In the genomic region with DNA sequence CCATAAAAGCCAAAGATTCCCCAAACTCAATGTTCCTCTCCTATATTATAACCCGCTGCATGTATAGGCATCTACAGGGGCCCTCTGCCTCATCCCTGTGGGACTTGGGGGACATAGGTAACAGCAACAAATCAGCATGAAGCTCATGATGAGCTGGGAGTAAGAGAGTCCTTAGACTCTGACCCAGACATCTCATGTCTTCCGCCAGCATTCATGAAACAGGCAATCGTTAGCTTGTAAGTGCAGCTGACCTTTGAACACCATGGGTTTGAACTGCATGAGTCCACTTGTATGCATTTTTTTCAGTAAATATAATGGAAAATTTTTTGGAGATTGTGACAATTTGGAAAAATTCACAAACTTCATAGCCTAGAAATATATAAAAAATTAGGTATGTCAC, we compare ENCODE assay signal across 1 cellular context.
TF ChIP-seq lines count a peak whose summit lies in the region.

No MANE protein-coding gene starts in this region.

TF ChIP-seq in HepG2, 621 proteins besides CTCF, POLR2A, EP300 and RAD21 (continued from another document and continues in another):
- TF ChIP-seq HES4 (CRISPR knock-in tag; IDR thresholded peaks at IDR 0.05; ENCODE audit: borderline replicate concordance) (no peak), FOSL2 (CRISPR knock-in tag; IDR thresholded peaks at IDR 0.05) (peak; percentile 37), ZNF883 (CRISPR knock-in tag; IDR thresholded peaks at IDR 0.05; ENCODE audit: not compliant biosample characterization) (no peak), HNF4G (IDR thresholded peaks at IDR 0.05; ENCODE audit: borderline replicate concordance, low read depth, low read length) (peak; percentile 88), HNF4G (CRISPR knock-in tag; IDR thresholded peaks at IDR 0.05; ENCODE audit: borderline replicate concordance, low read depth) (peak; percentile 82; the same call in 1 of the 2 replicates), MED1 (CRISPR knock-in tag; IDR thresholded peaks at IDR 0.05) (peak; percentile 57; the same call in 1 of the 2 replicates), ZNF431 (CRISPR knock-in tag; IDR thresholded peaks at IDR 0.05; ENCODE audit: borderline replicate concordance, low read depth) (no peak), KAT2B (IDR thresholded peaks at IDR 0.05; ENCODE audit: borderline replicate concordance, low read depth, low read length) (no peak), ZNF484 (CRISPR knock-in tag; IDR thresholded peaks at IDR 0.05; ENCODE audit: borderline replicate concordance, low read depth) (no peak), ARNT (IDR thresholded peaks at IDR 0.05) (no peak), MIXL1 (CRISPR knock-in tag; IDR thresholded peaks at IDR 0.05) (peak; percentile 72; the same call in 1 of the 2 replicates), ERF (CRISPR knock-in tag; IDR thresholded peaks at IDR 0.05) (no peak), KAT8 (CRISPR knock-in tag; IDR thresholded peaks at IDR 0.05) (peak; percentile 17; the same call in 1 of the 2 replicates), BCL6 (CRISPR knock-in tag; IDR thresholded peaks at IDR 0.05) (0 out of 2 replicates have a peak, but pooled peaks have one; percentile 9), HNF4A (CRISPR knock-in tag; IDR thresholded peaks at IDR 0.05) (peak; percentile 94), ELF4 (CRISPR knock-in tag; IDR thresholded peaks at IDR 0.05; ENCODE audit: borderline replicate concordance) (0 out of 2 replicates have a peak, but pooled peaks have one; percentile 29), ZNF549 (CRISPR knock-in tag; IDR thresholded peaks at IDR 0.05) (peak; percentile 83; the same call in 1 of the 2 replicates), MLLT10 (CRISPR knock-in tag; IDR thresholded peaks at IDR 0.05) (no peak), ZNF34 (CRISPR knock-in tag; IDR thresholded peaks at IDR 0.05; ENCODE audit: borderline replicate concordance) (no peak), EEA1 (CRISPR knock-in tag; IDR thresholded peaks at IDR 0.05; ENCODE audit: borderline replicate concordance) (no peak), RFXAP (CRISPR knock-in tag; IDR thresholded peaks at IDR 0.05; ENCODE audit: borderline replicate concordance) (0 out of 2 replicates have a peak, but pooled peaks have one; percentile 44), ZSCAN30 (CRISPR knock-in tag; IDR thresholded peaks at IDR 0.05) (no peak), YEATS4 (CRISPR knock-in tag; IDR thresholded peaks at IDR 0.05; ENCODE audit: borderline replicate concordance) (0 out of 2 replicates have a peak, but pooled peaks have one; percentile 32), SKIL (CRISPR knock-in tag; IDR thresholded peaks at IDR 0.05; ENCODE audit: borderline replicate concordance) (peak; percentile 37; the same call in 1 of the 2 replicates), STAG1 (CRISPR knock-in tag; IDR thresholded peaks at IDR 0.05) (0 out of 2 replicates have a peak, but pooled peaks have one; percentile 5), CREB1 (IDR thresholded peaks at IDR 0.05) (no peak), CREB1 (CRISPR knock-in tag; IDR thresholded peaks at IDR 0.05) (0 out of 2 replicates have a peak, but pooled peaks have one; percentile 34), NR2F6 (IDR thresholded peaks at IDR 0.05) (0 out of 2 replicates have a peak, but pooled peaks have one; percentile 30), NR2F6 (CRISPR knock-in tag; IDR thresholded peaks at IDR 0.05) (0 out of 2 replicates have a peak, but pooled peaks have one; percentile 30), KLF16 (CRISPR knock-in tag; IDR thresholded peaks at IDR 0.05) (0 out of 4 replicates have a peak, but pooled peaks of 1 of the 2 experiments have one; percentile 21), ZNF660 (CRISPR knock-in tag; IDR thresholded peaks at IDR 0.05; ENCODE audit: borderline replicate concordance, low read depth) (no peak), IKZF4 (CRISPR knock-in tag; IDR thresholded peaks at IDR 0.05; ENCODE audit: borderline replicate concordance, low read depth, not compliant biosample characterization) (no peak), THRA (CRISPR knock-in tag; IDR thresholded peaks at IDR 0.05; ENCODE audit: borderline replicate concordance) (no peak), ZNF639 (CRISPR knock-in tag; conservative IDR thresholded peaks at IDR 0.05) (no peak), PHF8 (CRISPR knock-in tag; IDR thresholded peaks at IDR 0.05) (no peak), ZNF496 (CRISPR knock-in tag; IDR thresholded peaks at IDR 0.05; ENCODE audit: insufficient replicate concordance) (no peak), HOXA3 (CRISPR knock-in tag; IDR thresholded peaks at IDR 0.05) (peak; percentile 23; the same call in 1 of the 2 replicates), SMC3 (IDR thresholded peaks at IDR 0.05; ENCODE audit: low read length) (peak; percentile 12; the same call in 1 of the 2 replicates), ATF7 (IDR thresholded peaks at IDR 0.05) (0 out of 2 replicates have a peak, but pooled peaks have one; percentile 11), ATF7 (CRISPR knock-in tag; IDR thresholded peaks at IDR 0.05) (no peak), YY1 (IDR thresholded peaks at IDR 0.05; ENCODE audit: insufficient read depth, insufficient replicate concordance, low read depth, low read length) (no peak), JARID2 (CRISPR knock-in tag; IDR thresholded peaks at IDR 0.05; ENCODE audit: insufficient replicate concordance) (no peak), ZNF780A (CRISPR knock-in tag; IDR thresholded peaks at IDR 0.05) (no peak), DMAP1 (CRISPR knock-in tag; IDR thresholded peaks at IDR 0.05) (no peak), ZNF331 (CRISPR knock-in tag; IDR thresholded peaks at IDR 0.05) (0 out of 2 replicates have a peak, but pooled peaks have one; percentile 11)
- TF ChIP-seq, protein P1, sequence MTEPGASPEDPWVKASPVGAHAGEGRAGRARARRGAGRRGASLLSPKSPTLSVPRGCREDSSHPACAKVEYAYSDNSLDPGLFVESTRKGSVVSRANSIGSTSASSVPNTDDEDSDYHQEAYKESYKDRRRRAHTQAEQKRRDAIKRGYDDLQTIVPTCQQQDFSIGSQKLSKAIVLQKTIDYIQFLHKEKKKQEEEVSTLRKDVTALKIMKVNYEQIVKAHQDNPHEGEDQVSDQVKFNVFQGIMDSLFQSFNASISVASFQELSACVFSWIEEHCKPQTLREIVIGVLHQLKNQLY (CRISPR knock-in tag; IDR thresholded peaks at IDR 0.05) = no peak
- TF ChIP-seq, protein P2, sequence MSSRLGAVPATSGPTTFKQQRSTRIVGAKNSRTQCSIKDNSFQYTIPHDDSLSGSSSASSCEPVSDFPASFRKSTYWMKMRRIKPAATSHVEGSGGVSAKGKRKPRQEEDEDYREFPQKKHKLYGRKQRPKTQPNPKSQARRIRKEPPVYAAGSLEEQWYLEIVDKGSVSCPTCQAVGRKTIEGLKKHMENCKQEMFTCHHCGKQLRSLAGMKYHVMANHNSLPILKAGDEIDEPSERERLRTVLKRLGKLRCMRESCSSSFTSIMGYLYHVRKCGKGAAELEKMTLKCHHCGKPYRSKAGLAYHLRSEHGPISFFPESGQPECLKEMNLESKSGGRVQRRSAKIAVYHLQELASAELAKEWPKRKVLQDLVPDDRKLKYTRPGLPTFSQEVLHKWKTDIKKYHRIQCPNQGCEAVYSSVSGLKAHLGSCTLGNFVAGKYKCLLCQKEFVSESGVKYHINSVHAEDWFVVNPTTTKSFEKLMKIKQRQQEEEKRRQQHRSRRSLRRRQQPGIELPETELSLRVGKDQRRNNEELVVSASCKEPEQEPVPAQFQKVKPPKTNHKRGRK (CRISPR knock-in tag; IDR thresholded peaks at IDR 0.05) = no peak
- TF ChIP-seq, protein P3, sequence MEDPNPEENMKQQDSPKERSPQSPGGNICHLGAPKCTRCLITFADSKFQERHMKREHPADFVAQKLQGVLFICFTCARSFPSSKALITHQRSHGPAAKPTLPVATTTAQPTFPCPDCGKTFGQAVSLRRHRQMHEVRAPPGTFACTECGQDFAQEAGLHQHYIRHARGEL (CRISPR knock-in tag; IDR thresholded peaks at IDR 0.05) = no peak
- TF ChIP-seq, protein P4, sequence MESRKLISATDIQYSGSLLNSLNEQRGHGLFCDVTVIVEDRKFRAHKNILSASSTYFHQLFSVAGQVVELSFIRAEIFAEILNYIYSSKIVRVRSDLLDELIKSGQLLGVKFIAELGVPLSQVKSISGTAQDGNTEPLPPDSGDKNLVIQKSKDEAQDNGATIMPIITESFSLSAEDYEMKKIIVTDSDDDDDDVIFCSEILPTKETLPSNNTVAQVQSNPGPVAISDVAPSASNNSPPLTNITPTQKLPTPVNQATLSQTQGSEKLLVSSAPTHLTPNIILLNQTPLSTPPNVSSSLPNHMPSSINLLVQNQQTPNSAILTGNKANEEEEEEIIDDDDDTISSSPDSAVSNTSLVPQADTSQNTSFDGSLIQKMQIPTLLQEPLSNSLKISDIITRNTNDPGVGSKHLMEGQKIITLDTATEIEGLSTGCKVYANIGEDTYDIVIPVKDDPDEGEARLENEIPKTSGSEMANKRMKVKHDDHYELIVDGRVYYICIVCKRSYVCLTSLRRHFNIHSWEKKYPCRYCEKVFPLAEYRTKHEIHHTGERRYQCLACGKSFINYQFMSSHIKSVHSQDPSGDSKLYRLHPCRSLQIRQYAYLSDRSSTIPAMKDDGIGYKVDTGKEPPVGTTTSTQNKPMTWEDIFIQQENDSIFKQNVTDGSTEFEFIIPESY (CRISPR knock-in tag; IDR thresholded peaks at IDR 0.05) = peak; percentile 22; the same call in 1 of the 2 replicates
- TF ChIP-seq, protein P5, sequence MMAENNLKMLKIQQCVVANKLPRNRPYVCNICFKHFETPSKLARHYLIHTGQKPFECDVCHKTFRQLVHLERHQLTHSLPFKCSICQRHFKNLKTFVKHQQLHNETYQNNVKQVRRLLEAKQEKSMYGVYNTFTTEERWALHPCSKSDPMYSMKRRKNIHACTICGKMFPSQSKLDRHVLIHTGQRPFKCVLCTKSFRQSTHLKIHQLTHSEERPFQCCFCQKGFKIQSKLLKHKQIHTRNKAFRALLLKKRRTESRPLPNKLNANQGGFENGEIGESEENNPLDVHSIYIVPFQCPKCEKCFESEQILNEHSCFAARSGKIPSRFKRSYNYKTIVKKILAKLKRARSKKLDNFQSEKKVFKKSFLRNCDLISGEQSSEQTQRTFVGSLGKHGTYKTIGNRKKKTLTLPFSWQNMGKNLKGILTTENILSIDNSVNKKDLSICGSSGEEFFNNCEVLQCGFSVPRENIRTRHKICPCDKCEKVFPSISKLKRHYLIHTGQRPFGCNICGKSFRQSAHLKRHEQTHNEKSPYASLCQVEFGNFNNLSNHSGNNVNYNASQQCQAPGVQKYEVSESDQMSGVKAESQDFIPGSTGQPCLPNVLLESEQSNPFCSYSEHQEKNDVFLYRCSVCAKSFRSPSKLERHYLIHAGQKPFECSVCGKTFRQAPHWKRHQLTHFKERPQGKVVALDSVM (CRISPR knock-in tag; IDR thresholded peaks at IDR 0.05) = no peak
- TF ChIP-seq, protein P6, sequence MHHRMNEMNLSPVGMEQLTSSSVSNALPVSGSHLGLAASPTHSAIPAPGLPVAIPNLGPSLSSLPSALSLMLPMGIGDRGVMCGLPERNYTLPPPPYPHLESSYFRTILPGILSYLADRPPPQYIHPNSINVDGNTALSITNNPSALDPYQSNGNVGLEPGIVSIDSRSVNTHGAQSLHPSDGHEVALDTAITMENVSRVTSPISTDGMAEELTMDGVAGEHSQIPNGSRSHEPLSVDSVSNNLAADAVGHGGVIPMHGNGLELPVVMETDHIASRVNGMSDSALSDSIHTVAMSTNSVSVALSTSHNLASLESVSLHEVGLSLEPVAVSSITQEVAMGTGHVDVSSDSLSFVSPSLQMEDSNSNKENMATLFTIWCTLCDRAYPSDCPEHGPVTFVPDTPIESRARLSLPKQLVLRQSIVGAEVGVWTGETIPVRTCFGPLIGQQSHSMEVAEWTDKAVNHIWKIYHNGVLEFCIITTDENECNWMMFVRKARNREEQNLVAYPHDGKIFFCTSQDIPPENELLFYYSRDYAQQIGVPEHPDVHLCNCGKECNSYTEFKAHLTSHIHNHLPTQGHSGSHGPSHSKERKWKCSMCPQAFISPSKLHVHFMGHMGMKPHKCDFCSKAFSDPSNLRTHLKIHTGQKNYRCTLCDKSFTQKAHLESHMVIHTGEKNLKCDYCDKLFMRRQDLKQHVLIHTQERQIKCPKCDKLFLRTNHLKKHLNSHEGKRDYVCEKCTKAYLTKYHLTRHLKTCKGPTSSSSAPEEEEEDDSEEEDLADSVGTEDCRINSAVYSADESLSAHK (CRISPR knock-in tag; IDR thresholded peaks at IDR 0.05; ENCODE audit: borderline replicate concordance) = no peak
